Comparison of ENCODE assay signal across 8 cellular contexts in the genomic region with DNA sequence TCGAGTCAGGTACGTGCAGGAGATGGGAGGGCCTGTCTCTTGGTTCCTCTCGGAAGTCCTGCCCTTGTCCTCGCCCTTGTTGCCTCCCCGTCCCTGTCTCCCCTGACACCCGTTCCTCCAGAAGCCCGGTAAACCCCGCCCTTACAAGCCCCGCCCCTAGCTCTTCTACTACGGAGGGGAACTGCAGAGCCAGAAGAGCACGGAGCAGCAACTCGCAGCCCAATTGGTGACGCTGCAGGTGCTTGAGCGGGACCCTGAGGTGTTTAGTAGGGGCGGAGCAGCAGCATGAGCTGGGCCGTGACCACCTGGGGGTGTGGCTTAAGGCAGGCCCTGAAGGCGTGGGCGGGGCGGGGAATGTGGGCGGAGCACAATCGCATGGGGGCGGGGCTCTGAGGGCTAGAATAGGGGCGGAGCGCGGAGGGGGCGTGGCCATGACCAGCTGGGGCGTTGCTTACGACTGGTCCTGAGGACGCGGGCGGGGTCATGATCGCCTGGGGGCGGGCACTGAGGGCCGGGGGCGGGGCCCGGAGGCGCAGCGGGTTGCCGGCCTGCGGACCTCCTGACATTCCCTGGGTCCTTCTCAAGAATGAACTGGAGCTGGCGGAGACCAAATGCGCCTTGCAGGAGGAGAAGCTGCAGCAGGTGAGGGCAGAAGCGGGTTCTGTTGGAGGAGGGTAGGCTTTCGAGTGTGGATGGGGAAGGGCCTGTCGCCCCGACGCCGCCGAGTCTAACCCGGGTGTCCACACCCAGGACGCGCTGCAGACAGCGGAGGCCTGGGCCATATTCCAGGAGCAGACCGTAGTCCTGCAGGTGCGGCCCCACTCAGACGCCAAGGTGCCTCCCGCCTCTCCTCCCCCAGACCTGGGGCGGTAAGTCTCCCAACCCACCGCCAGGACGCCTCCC. TPM values are rescaled to one million over a fixed set of nuclear protein-coding genes. Genes with fewer than 3 reads are reported as not detected.
DNase-seq lines count a peak whose midpoint lies in the region; ATAC-seq and TF ChIP-seq lines count a peak whose summit lies in the region.
"Not testable (repeated sequence)": the region's sequence is repeated elsewhere in the genome, so short reads cannot be mapped to it uniquely, and the experiment has no call there.

No MANE protein-coding gene starts in this region.

- DNase-seq in GM04504 (ENCODE audit: low read depth) (peak; percentile 40), HAP-1 (ENCODE audit: low spot score in 2 of 2) (peak; percentile 77 to 97), HT1080 (ENCODE audit: low read depth) (peak; percentile 88), brain microvascular endothelial cell (peak; percentile 75), right atrium auricular region (ENCODE audit: low spot score) (peak; percentile 88), posterior vena cava (ENCODE audit: low spot score) (peak; percentile 97)
- DNase-seq in activated CD4-positive, alpha-beta T cell treated with anti-CD3 and anti-CD28 coated beads, Interleukin-2, amount 10 ng/mL, durations not matched to agents 24 days and 14 days, result peak; percentile 95
- peak; percentile 87 for DNase-seq in stimulated activated naive B cell treated with anti-CD40 and anti-IgM and Interleukin-4, amounts not matched to agents 10 μg/mL and 1 μg/mL and 100 μg/mL, for 72 hours

- peak; percentile 92 to 94 for ATAC-seq in stimulated activated naive B cell treated with anti-CD40 and anti-IgM and Interleukin-4, amounts not matched to agents 10 μg/mL and 1 μg/mL and 100 μg/mL, for 72 hours (replicated peaks)

- not testable (repeated sequence) for H3K4me1 Mint-ChIP-seq in activated CD4-positive, alpha-beta T cell treated with anti-CD3 and anti-CD28 coated beads, Interleukin-2, amount 10 ng/mL, durations not matched to agents 24 days and 14 days; stimulated activated naive B cell treated with anti-CD40 and anti-IgM and Interleukin-4, amounts not matched to agents 10 μg/mL and 1 μg/mL and 100 μg/mL, for 72 hours

- in situ Hi-C loops in HAP-1 (cut with MboI; ENCODE audit: low sequenced_read_pairs); brain microvascular endothelial cell (cut with HindIII; ENCODE audit: low pct_ligation_motif_present, low sequenced_read_pairs): not testable (repeated sequence)

- H3K9me3 ChIP-seq in HAP-1, right atrium auricular region: not testable (repeated sequence)

- not testable (repeated sequence) for H3K27ac ChIP-seq in brain microvascular endothelial cell
- peak overlapping the region in 1 of 2 donors; percentile 26 for H3K27ac ChIP-seq in right atrium auricular region

- peak overlapping the region; percentile 20; the same call in 1 of the 2 replicates for H3K4me3 ChIP-seq in HAP-1
- peak overlapping the region; percentile 49 for H3K4me3 ChIP-seq in brain microvascular endothelial cell (ENCODE audit: low read depth, low read length)
- peak overlapping the region; percentile 39 to 54 for H3K4me3 ChIP-seq in right atrium auricular region

- peak overlapping the region; percentile 85 for H3K4me3 Mint-ChIP-seq in activated CD4-positive, alpha-beta T cell treated with anti-CD3 and anti-CD28 coated beads, Interleukin-2, amount 10 ng/mL, durations not matched to agents 24 days and 14 days
- H3K4me3 Mint-ChIP-seq in stimulated activated naive B cell treated with anti-CD40 and anti-IgM and Interleukin-4, amounts not matched to agents 10 μg/mL and 1 μg/mL and 100 μg/mL, for 72 hours, result peak overlapping the region; percentile 85 to 90

- peak overlapping the region; percentile 89 for H3K27ac Mint-ChIP-seq in activated CD4-positive, alpha-beta T cell treated with anti-CD3 and anti-CD28 coated beads, Interleukin-2, amount 10 ng/mL, durations not matched to agents 24 days and 14 days
- peak overlapping the region; percentile 96 for H3K27ac Mint-ChIP-seq in stimulated activated naive B cell treated with anti-CD40 and anti-IgM and Interleukin-4, amounts not matched to agents 10 μg/mL and 1 μg/mL and 100 μg/mL, for 72 hours

- TF ChIP-seq CTCF in brain microvascular endothelial cell (IDR thresholded peaks at IDR 0.05; ENCODE audit: low read depth, low read length, missing control alignments); right atrium auricular region (IDR thresholded peaks at IDR 0.05): not testable (repeated sequence)

- H3K27me3 ChIP-seq in HAP-1 (ENCODE audit: low read depth); brain microvascular endothelial cell (replicated peaks); right atrium auricular region: not testable (repeated sequence)

- not testable (repeated sequence) for H3K36me3 Mint-ChIP-seq in activated CD4-positive, alpha-beta T cell treated with anti-CD3 and anti-CD28 coated beads, Interleukin-2, amount 10 ng/mL, durations not matched to agents 24 days and 14 days (ENCODE audit: low read depth); stimulated activated naive B cell treated with anti-CD40 and anti-IgM and Interleukin-4, amounts not matched to agents 10 μg/mL and 1 μg/mL and 100 μg/mL, for 72 hours

- H3K27me3 Mint-ChIP-seq in activated CD4-positive, alpha-beta T cell treated with anti-CD3 and anti-CD28 coated beads, Interleukin-2, amount 10 ng/mL, durations not matched to agents 24 days and 14 days; stimulated activated naive B cell treated with anti-CD40 and anti-IgM and Interleukin-4, amounts not matched to agents 10 μg/mL and 1 μg/mL and 100 μg/mL, for 72 hours: not testable (repeated sequence)

- intact Hi-C loops in activated CD4-positive, alpha-beta T cell treated with anti-CD3 and anti-CD28 coated beads, Interleukin-2, amount 10 ng/mL, durations not matched to agents 24 days and 14 days (cut with micrococcal nuclease); posterior vena cava (cut with DNase I): not testable (repeated sequence)

- not testable (repeated sequence) for H3K9me3 Mint-ChIP-seq in activated CD4-positive, alpha-beta T cell treated with anti-CD3 and anti-CD28 coated beads, Interleukin-2, amount 10 ng/mL, durations not matched to agents 24 days and 14 days; stimulated activated naive B cell treated with anti-CD40 and anti-IgM and Interleukin-4, amounts not matched to agents 10 μg/mL and 1 μg/mL and 100 μg/mL, for 72 hours

- H3K4me1 ChIP-seq in HAP-1, right atrium auricular region: not testable (repeated sequence)

- not testable (repeated sequence) for H3K36me3 ChIP-seq in HAP-1 (replicated peaks); brain microvascular endothelial cell (replicated peaks); right atrium auricular region

RNA-seq across cellular contexts. Expression of a gene that starts 1.3 kb away (rescaled TPM):
- 1.1 and 2.7 TPM in 2 replicates for total RNA-seq in HT1080 (2014; rRNA removed; shearing (Covaris generic))
- polyA plus RNA-seq in HT1080 (2015; cell fraction: cytosol; rRNA removed), result 0.34 and 0.91 TPM in 2 replicates
- 3.0 and 4.2 TPM in 2 replicates for polyA plus RNA-seq in HT1080 (2015; cell fraction: nucleus; rRNA removed)
- 0.50 and 0.54 TPM in 2 replicates for total RNA-seq in activated CD4-positive, alpha-beta T cell treated with anti-CD3 and anti-CD28 coated beads, Interleukin-2, amount 10 ng/mL, durations not matched to agents 24 days and 14 days
- total RNA-seq in right atrium auricular region (1 to 10 TPM; 1.3 TPM), posterior vena cava (under 1 TPM; 0.51 to 0.81 TPM)

RNA-seq across cellular contexts. Expression of a gene that starts 51.3 kb away (rescaled TPM):
- total RNA-seq in HT1080 (2014; rRNA removed; shearing (Covaris generic)), result 2.5 and 3.4 TPM in 2 replicates
- polyA plus RNA-seq in HT1080 (2015; cell fraction: cytosol; rRNA removed), result 1.8 and 1.9 TPM in 2 replicates
- 4.3 and 5.0 TPM in 2 replicates for polyA plus RNA-seq in HT1080 (2015; cell fraction: nucleus; rRNA removed)
- total RNA-seq in activated CD4-positive, alpha-beta T cell treated with anti-CD3 and anti-CD28 coated beads, Interleukin-2, amount 10 ng/mL, durations not matched to agents 24 days and 14 days, result 5.9 and 6.4 TPM in 2 replicates
- total RNA-seq in right atrium auricular region, result 1 to 10 TPM; 1.8 to 3.3 TPM
- 1 to 10 TPM; 3.3 to 3.8 TPM for total RNA-seq in posterior vena cava

Comparison
In these comparisons a context has a peak if more than half of its experiments do, and no peak if none do; other contexts are left out.
1. DNase-seq: peak in every context shown above with its lines; median percentile 97 in posterior vena cava; 95 in activated CD4-positive, alpha-beta T cell treated with anti-CD3 and anti-CD28 coated beads, Interleukin-2, amount 10 ng/mL, durations not matched to agents 24 days and 14 days; 88 in HT1080; 88 in right atrium auricular region; 87 in HAP-1; 87 in stimulated activated naive B cell treated with anti-CD40 and anti-IgM and Interleukin-4, amounts not matched to agents 10 μg/mL and 1 μg/mL and 100 μg/mL, for 72 hours; 75 in brain microvascular endothelial cell; 40 in GM04504.